2 cellular contexts compared by ENCODE assay signal in the genomic region with DNA sequence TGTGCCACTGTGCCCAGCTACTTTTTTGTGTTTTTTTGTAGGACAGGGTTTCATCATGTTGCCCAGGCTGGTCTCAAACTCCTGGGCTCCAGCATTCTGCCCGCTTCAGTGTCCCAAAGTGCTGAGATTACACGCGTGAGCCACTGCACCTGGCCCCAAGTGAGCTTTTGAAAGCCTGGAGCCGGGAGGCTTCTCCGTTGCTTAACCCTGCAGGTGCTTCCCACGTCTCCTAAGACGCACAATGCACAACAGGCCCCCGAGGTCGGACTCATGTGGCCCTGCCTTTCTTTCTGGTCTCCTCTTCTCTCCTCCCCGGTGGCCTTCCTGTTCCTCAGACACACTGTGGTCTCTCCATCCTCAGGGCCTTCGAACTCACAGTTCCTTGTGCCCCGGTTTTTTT.
TF ChIP-seq lines count a peak whose summit lies in the region.

No MANE protein-coding gene starts in this region.

TF ChIP-seq in HCT116, 20 proteins besides CTCF, POLR2A, EP300 and RAD21:
- TF ChIP-seq EZH2 (IDR thresholded peaks at IDR 0.05) (no peak), EGR1 (IDR thresholded peaks at IDR 0.05; ENCODE audit: low read depth) (no peak), EZH2phosphoT487 (IDR thresholded peaks at IDR 0.05; ENCODE audit: borderline replicate concordance) (no peak), ZFX (IDR thresholded peaks at IDR 0.05) (no peak), SIN3A (IDR thresholded peaks at IDR 0.05; ENCODE audit: low read depth) (no peak), ELF1 (IDR thresholded peaks at IDR 0.05; ENCODE audit: borderline replicate concordance, low read depth) (no peak), CBX3 (IDR thresholded peaks at IDR 0.05; ENCODE audit: low read depth) (no peak), FOSL1 (IDR thresholded peaks at IDR 0.05; ENCODE audit: low read depth) (no peak), YY1 (IDR thresholded peaks at IDR 0.05; ENCODE audit: extremely low read depth, insufficient replicate concordance, low read depth, low read length) (no peak), CEBPB (IDR thresholded peaks at IDR 0.05; ENCODE audit: low read depth) (no peak), SP1 (IDR thresholded peaks at IDR 0.05; ENCODE audit: low read depth) (no peak), MAX (IDR thresholded peaks at IDR 0.05) (no peak), POLR2AphosphoS5 (IDR thresholded peaks at IDR 0.05; ENCODE audit: low read depth, low read length) (no peak)
- TF ChIP-seq, protein P1, sequence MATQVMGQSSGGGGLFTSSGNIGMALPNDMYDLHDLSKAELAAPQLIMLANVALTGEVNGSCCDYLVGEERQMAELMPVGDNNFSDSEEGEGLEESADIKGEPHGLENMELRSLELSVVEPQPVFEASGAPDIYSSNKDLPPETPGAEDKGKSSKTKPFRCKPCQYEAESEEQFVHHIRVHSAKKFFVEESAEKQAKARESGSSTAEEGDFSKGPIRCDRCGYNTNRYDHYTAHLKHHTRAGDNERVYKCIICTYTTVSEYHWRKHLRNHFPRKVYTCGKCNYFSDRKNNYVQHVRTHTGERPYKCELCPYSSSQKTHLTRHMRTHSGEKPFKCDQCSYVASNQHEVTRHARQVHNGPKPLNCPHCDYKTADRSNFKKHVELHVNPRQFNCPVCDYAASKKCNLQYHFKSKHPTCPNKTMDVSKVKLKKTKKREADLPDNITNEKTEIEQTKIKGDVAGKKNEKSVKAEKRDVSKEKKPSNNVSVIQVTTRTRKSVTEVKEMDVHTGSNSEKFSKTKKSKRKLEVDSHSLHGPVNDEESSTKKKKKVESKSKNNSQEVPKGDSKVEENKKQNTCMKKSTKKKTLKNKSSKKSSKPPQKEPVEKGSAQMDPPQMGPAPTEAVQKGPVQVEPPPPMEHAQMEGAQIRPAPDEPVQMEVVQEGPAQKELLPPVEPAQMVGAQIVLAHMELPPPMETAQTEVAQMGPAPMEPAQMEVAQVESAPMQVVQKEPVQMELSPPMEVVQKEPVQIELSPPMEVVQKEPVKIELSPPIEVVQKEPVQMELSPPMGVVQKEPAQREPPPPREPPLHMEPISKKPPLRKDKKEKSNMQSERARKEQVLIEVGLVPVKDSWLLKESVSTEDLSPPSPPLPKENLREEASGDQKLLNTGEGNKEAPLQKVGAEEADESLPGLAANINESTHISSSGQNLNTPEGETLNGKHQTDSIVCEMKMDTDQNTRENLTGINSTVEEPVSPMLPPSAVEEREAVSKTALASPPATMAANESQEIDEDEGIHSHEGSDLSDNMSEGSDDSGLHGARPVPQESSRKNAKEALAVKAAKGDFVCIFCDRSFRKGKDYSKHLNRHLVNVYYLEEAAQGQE (IDR thresholded peaks at IDR 0.05; ENCODE audit: low read depth) = no peak
- TF ChIP-seq, protein P2, sequence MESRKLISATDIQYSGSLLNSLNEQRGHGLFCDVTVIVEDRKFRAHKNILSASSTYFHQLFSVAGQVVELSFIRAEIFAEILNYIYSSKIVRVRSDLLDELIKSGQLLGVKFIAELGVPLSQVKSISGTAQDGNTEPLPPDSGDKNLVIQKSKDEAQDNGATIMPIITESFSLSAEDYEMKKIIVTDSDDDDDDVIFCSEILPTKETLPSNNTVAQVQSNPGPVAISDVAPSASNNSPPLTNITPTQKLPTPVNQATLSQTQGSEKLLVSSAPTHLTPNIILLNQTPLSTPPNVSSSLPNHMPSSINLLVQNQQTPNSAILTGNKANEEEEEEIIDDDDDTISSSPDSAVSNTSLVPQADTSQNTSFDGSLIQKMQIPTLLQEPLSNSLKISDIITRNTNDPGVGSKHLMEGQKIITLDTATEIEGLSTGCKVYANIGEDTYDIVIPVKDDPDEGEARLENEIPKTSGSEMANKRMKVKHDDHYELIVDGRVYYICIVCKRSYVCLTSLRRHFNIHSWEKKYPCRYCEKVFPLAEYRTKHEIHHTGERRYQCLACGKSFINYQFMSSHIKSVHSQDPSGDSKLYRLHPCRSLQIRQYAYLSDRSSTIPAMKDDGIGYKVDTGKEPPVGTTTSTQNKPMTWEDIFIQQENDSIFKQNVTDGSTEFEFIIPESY (IDR thresholded peaks at IDR 0.05; ENCODE audit: extremely low read depth, insufficient replicate concordance, low read length) = no peak
TF ChIP-seq in HCT116: peak in this region for 0.

TF ChIP-seq in K562, 482 proteins besides CTCF, POLR2A, EP300 and RAD21:
- TF ChIP-seq GMEB1 (CRISPR knock-in tag; IDR thresholded peaks at IDR 0.05) = no peak
- TF ChIP-seq ZNF41 (CRISPR knock-in tag; conservative IDR thresholded peaks at IDR 0.05) = no peak
- TF ChIP-seq, protein P3, sequence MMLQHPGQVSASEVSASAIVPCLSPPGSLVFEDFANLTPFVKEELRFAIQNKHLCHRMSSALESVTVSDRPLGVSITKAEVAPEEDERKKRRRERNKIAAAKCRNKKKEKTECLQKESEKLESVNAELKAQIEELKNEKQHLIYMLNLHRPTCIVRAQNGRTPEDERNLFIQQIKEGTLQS (IDR thresholded peaks at IDR 0.05) = no peak
- TF ChIP-seq, protein P3 (CRISPR knock-in tag; conservative IDR thresholded peaks at IDR 0.05) = no peak
- no peak for TF ChIP-seq POLR2G (IDR thresholded peaks at IDR 0.05; ENCODE audit: low read depth, low read length)
- no peak for TF ChIP-seq ZBED1 (IDR thresholded peaks at IDR 0.05)
- no peak for TF ChIP-seq GABPB2 (CRISPR knock-in tag; conservative IDR thresholded peaks at IDR 0.05)
- no peak for TF ChIP-seq CREB1 (IDR thresholded peaks at IDR 0.05)
- TF ChIP-seq CREB1 (CRISPR knock-in tag; IDR thresholded peaks at IDR 0.05) = no peak
- no peak for TF ChIP-seq ZKSCAN8 (CRISPR knock-in tag; IDR thresholded peaks at IDR 0.05)
- TF ChIP-seq FOXA1 (IDR thresholded peaks at IDR 0.05; ENCODE audit: borderline replicate concordance) = no peak
- TF ChIP-seq XRCC3 (IDR thresholded peaks at IDR 0.05) = no peak
- no peak for TF ChIP-seq COPS2 (conservative IDR thresholded peaks at IDR 0.05)
- no peak for TF ChIP-seq SAFB (IDR thresholded peaks at IDR 0.05; ENCODE audit: borderline replicate concordance, low read depth, low read length)
